Comparison of ENCODE assay signal across 1 cellular context in the genomic region with DNA sequence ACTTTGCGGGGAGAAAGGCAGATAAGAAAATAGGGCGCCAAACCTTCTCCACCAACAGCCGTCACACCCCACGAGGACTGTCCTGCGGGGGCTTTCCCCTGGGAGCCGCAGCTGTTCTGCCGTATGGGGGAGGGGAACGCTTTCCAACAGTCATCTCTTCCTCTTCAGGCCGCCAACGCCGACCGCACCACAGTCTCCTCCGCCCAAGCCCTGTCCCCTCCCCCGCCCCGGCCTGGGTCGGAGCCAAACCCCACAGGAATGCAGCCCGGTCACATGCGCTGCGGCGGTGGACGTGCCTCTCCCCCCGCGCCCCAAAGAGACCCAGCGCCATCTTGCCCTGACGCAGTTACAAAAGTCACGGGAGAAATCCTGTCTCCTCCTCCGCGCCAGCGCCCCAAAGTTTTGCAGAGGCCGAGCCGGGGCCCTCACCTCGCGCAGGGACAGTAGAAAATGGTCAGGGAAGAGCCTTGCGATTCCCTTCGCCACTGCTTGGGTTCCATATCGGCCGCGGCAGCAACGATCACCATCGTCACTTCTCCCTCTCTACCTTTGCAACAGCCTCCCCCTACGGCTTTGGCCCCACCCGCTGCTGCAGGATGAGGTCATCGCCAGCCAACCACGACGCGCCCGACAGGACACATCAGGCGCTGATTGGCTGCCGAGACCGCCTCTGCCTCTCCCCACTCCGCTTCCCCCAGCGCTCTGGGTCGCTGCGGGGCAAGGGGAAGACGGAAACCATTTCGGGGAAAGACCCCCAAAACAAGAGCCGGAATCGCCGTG.
A peak's percentile ranks its signal among the peaks of the same experiment; 100 is the strongest.
TF ChIP-seq lines count a peak whose summit lies in the region.

No MANE protein-coding gene starts in this region.

TF ChIP-seq in GM23338, 12 proteins besides CTCF, POLR2A, EP300 and RAD21:
- TF ChIP-seq, protein P1, sequence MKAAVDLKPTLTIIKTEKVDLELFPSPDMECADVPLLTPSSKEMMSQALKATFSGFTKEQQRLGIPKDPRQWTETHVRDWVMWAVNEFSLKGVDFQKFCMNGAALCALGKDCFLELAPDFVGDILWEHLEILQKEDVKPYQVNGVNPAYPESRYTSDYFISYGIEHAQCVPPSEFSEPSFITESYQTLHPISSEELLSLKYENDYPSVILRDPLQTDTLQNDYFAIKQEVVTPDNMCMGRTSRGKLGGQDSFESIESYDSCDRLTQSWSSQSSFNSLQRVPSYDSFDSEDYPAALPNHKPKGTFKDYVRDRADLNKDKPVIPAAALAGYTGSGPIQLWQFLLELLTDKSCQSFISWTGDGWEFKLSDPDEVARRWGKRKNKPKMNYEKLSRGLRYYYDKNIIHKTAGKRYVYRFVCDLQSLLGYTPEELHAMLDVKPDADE (IDR thresholded peaks at IDR 0.05): peak; percentile 67
- TF ChIP-seq, protein P2, sequence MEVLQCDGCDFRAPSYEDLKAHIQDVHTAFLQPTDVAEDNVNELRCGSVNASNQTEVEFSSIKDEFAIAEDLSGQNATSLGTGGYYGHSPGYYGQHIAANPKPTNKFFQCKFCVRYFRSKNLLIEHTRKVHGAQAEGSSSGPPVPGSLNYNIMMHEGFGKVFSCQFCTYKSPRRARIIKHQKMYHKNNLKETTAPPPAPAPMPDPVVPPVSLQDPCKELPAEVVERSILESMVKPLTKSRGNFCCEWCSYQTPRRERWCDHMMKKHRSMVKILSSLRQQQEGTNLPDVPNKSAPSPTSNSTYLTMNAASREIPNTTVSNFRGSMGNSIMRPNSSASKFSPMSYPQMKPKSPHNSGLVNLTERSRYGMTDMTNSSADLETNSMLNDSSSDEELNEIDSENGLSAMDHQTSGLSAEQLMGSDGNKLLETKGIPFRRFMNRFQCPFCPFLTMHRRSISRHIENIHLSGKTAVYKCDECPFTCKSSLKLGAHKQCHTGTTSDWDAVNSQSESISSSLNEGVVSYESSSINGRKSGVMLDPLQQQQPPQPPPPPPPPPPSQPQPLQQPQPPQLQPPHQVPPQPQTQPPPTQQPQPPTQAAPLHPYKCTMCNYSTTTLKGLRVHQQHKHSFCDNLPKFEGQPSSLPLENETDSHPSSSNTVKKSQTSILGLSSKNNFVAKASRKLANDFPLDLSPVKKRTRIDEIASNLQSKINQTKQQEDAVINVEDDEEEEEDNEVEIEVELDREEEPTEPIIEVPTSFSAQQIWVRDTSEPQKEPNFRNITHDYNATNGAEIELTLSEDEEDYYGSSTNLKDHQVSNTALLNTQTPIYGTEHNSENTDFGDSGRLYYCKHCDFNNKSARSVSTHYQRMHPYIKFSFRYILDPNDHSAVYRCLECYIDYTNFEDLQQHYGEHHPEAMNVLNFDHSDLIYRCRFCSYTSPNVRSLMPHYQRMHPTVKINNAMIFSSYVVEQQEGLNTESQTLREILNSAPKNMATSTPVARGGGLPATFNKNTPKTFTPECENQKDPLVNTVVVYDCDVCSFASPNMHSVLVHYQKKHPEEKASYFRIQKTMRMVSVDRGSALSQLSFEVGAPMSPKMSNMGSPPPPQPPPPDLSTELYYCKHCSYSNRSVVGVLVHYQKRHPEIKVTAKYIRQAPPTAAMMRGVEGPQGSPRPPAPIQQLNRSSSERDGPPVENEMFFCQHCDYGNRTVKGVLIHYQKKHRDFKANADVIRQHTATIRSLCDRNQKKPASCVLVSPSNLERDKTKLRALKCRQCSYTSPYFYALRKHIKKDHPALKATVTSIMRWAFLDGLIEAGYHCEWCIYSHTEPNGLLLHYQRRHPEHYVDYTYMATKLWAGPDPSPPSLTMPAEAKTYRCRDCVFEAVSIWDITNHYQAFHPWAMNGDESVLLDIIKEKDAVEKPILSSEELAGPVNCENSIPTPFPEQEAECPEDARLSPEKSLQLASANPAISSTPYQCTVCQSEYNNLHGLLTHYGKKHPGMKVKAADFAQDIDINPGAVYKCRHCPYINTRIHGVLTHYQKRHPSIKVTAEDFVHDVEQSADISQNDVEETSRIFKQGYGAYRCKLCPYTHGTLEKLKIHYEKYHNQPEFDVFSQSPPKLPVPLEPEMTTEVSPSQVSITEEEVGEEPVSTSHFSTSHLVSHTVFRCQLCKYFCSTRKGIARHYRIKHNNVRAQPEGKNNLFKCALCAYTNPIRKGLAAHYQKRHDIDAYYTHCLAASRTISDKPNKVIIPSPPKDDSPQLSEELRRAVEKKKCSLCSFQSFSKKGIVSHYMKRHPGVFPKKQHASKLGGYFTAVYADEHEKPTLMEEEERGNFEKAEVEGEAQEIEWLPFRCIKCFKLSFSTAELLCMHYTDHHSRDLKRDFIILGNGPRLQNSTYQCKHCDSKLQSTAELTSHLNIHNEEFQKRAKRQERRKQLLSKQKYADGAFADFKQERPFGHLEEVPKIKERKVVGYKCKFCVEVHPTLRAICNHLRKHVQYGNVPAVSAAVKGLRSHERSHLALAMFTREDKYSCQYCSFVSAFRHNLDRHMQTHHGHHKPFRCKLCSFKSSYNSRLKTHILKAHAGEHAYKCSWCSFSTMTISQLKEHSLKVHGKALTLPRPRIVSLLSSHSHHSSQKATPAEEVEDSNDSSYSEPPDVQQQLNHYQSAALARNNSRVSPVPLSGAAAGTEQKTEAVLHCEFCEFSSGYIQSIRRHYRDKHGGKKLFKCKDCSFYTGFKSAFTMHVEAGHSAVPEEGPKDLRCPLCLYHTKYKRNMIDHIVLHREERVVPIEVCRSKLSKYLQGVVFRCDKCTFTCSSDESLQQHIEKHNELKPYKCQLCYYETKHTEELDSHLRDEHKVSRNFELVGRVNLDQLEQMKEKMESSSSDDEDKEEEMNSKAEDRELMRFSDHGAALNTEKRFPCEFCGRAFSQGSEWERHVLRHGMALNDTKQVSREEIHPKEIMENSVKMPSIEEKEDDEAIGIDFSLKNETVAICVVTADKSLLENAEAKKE (CRISPR knock-in tag; IDR thresholded peaks at IDR 0.05): no peak
- TF ChIP-seq ZNF331 (CRISPR knock-in tag; IDR thresholded peaks at IDR 0.05; ENCODE audit: low read depth): no peak
- peak; percentile 90 for TF ChIP-seq POLR2AphosphoS5 (IDR thresholded peaks at IDR 0.05; ENCODE audit: low read depth)
- no peak for TF ChIP-seq ZNF114 (CRISPR knock-in tag; IDR thresholded peaks at IDR 0.05)
- no peak for TF ChIP-seq EZH2phosphoT487 (IDR thresholded peaks at IDR 0.05; ENCODE audit: unreplicated experiment)
- TF ChIP-seq CREB1 (CRISPR knock-in tag; IDR thresholded peaks at IDR 0.05; ENCODE audit: low read depth): peak; percentile 63
- no peak for TF ChIP-seq EZH2 (IDR thresholded peaks at IDR 0.05; ENCODE audit: low read depth, unreplicated experiment)
